9 cellular contexts compared by ENCODE assay signal in genomic region chr7:108456845-108457540, GRCh38. TPM values are rescaled to one million over a fixed set of nuclear protein-coding genes. Genes with fewer than 3 reads are reported as not detected.
DNase-seq lines count a peak whose midpoint lies in the region; ATAC-seq and TF ChIP-seq lines count a peak whose summit lies in the region.
"Had no signal": no experiment of that assay in that cellular context is flagged by ENCODE, and none has a peak within 500 bp of the region (broad histone marks: within the 10 kb centered on the region; RNA-seq: fewer than 3 reads in every experiment).

No MANE protein-coding gene starts in this region.

- H3K27me3 Mint-ChIP-seq in CD4-positive, CD25-positive, alpha-beta regulatory T cell, result peaks cover 55% of the 10 kb centered on the region
- peaks cover 41% of the 10 kb centered on the region for H3K27me3 Mint-ChIP-seq in IgD-negative memory B cell
- H3K27me3 Mint-ChIP-seq in neural progenitor cell (ENCODE audit: insufficient read depth, low read depth), result peaks cover 22% of the 10 kb centered on the region

- H3K27me3 ChIP-seq in CD4-positive, CD25-positive, alpha-beta regulatory T cell (ENCODE audit: control insufficient read depth, insufficient read depth, low read length), result peaks cover 36% of the 10 kb centered on the region
- peaks cover 55% of the 10 kb centered on the region for H3K27me3 ChIP-seq in neural progenitor cell
- peaks cover 33% of the 10 kb centered on the region for H3K27me3 ChIP-seq in effector memory CD4-positive, alpha-beta T cell (replicated peaks; ENCODE audit: control insufficient read depth, insufficient read depth, low read length, poor library complexity, severe bottlenecking)

- H3K9me3 Mint-ChIP-seq in CD4-positive, CD25-positive, alpha-beta regulatory T cell, result peaks cover 0 to 5% (median 0%) of the 10 kb centered on the region in 7 donors
- H3K9me3 Mint-ChIP-seq in IgD-negative memory B cell, result no peaks in the 10 kb centered on the region
- H3K9me3 Mint-ChIP-seq in neural progenitor cell, result no peaks in the 10 kb centered on the region

- H3K36me3 ChIP-seq in CD4-positive, CD25-positive, alpha-beta regulatory T cell (ENCODE audit: control insufficient read depth, insufficient read depth, low read length), result no peaks in the 10 kb centered on the region
- no peaks in the 10 kb centered on the region for H3K36me3 ChIP-seq in neural progenitor cell
- no peaks in the 10 kb centered on the region for H3K36me3 ChIP-seq in effector memory CD4-positive, alpha-beta T cell (ENCODE audit: control insufficient read depth, insufficient read depth, low read length)

- no peak for DNase-seq in CD4-positive, CD25-positive, alpha-beta regulatory T cell
- no peak for DNase-seq in coronary artery (ENCODE audit: low spot score)
- peak; percentile 33 for DNase-seq in neural progenitor cell (ENCODE audit: low spot score)
- DNase-seq in effector memory CD4-positive, alpha-beta T cell, result no peak
- DNase-seq in activated CD4-positive, alpha-beta T cell treated with anti-CD3 and anti-CD28 coated beads, Interleukin-2, amount 50 U/mL, for 48 hours, result no peak
- DNase-seq: effector CD4-positive, alpha-beta T cell had no signal

- H3K79me2 ChIP-seq in neural progenitor cell (ENCODE audit: low read depth), result peaks cover 23% of the 10 kb centered on the region

- peaks cover 10% of the 10 kb centered on the region for H3K4me1 ChIP-seq in CD4-positive, CD25-positive, alpha-beta regulatory T cell (ENCODE audit: control insufficient read depth, insufficient read depth, low read length, poor library complexity, severe bottlenecking)
- peaks cover 18% of the 10 kb centered on the region for H3K4me1 ChIP-seq in neural progenitor cell
- H3K4me1 ChIP-seq in effector memory CD4-positive, alpha-beta T cell (ENCODE audit: control insufficient read depth, insufficient read depth, low read length, poor library complexity, severe bottlenecking), result peaks cover 7% of the 10 kb centered on the region

- H3K9me3 ChIP-seq in CD4-positive, CD25-positive, alpha-beta regulatory T cell (ENCODE audit: control insufficient read depth in 2 of 2, low read length in 2 of 2), result no peaks in the 10 kb centered on the region
- no peaks in the 10 kb centered on the region for H3K9me3 ChIP-seq in neural progenitor cell (ENCODE audit: low read depth)
- H3K9me3 ChIP-seq in effector memory CD4-positive, alpha-beta T cell (ENCODE audit: control insufficient read depth, low read length), result no peaks in the 10 kb centered on the region

- peak overlapping the region; percentile 91 for H3K4me2 ChIP-seq in neural progenitor cell

- peak overlapping the region; percentile 6 to 75 (median 72) for H3K4me3 Mint-ChIP-seq in CD4-positive, CD25-positive, alpha-beta regulatory T cell
- H3K4me3 Mint-ChIP-seq in IgD-negative memory B cell, result peak overlapping the region; percentile 56 to 88 (median 69)
- peak overlapping the region; percentile 86 for H3K4me3 Mint-ChIP-seq in neural progenitor cell

- no peak overlapping the region for H3K4me3 ChIP-seq in CD4-positive, CD25-positive, alpha-beta regulatory T cell (ENCODE audit: low read depth, low read length)
- peak overlapping the region; percentile 77 for H3K4me3 ChIP-seq in coronary artery
- H3K4me3 ChIP-seq in neural progenitor cell, result peak overlapping the region; percentile 88
- H3K4me3 ChIP-seq in effector memory CD4-positive, alpha-beta T cell (ENCODE audit: insufficient read depth, low read depth, low read length, poor library complexity, severe bottlenecking), result no peak overlapping the region

- no peak overlapping the region for H3K27ac Mint-ChIP-seq in CD4-positive, CD25-positive, alpha-beta regulatory T cell
- peak overlapping the region in 1 of 3 donors; percentile 4 for H3K27ac Mint-ChIP-seq in IgD-negative memory B cell
- no peak overlapping the region for H3K27ac Mint-ChIP-seq in neural progenitor cell

- ATAC-seq in CD4-positive, CD25-positive, alpha-beta regulatory T cell (ENCODE audit: low read depth in 2 of 2), result no peak
- ATAC-seq in GM18519 (IDR thresholded peaks at IDR 0.05; ENCODE audit: low FRiP score, unreplicated experiment) (no peak), HG03280 (IDR thresholded peaks at IDR 0.05; ENCODE audit: unreplicated experiment) (no peak)

- H3F3A ChIP-seq in neural progenitor cell (ENCODE audit: low read depth), result peaks cover 52% of the 10 kb centered on the region

- no peak overlapping the region for H3K9ac ChIP-seq in neural progenitor cell

- no peak overlapping the region for H2AFZ ChIP-seq in neural progenitor cell (replicated peaks)

- H3K36me3 Mint-ChIP-seq in CD4-positive, CD25-positive, alpha-beta regulatory T cell, result no peaks in the 10 kb centered on the region
- H3K36me3 Mint-ChIP-seq in IgD-negative memory B cell (no peaks in the 10 kb centered on the region), neural progenitor cell (no peaks in the 10 kb centered on the region)

- H3K4me1 Mint-ChIP-seq in CD4-positive, CD25-positive, alpha-beta regulatory T cell, result peaks cover 0 to 16% (median 10%) of the 10 kb centered on the region in 4 donors
- H3K4me1 Mint-ChIP-seq in IgD-negative memory B cell (peaks cover 10 to 24% (median 17%) of the 10 kb centered on the region in 3 donors), neural progenitor cell (peaks cover 36% of the 10 kb centered on the region)

- no peak for TF ChIP-seq CTCF in coronary artery (IDR thresholded peaks at IDR 0.05)
- TF ChIP-seq CTCF in neural progenitor cell (IDR thresholded peaks at IDR 0.05), result no peak

- H3K27ac ChIP-seq in CD4-positive, CD25-positive, alpha-beta regulatory T cell (ENCODE audit: insufficient read depth, low read length, poor library complexity, severe bottlenecking), result no peak overlapping the region
- H3K27ac ChIP-seq in coronary artery, result no peak overlapping the region
- H3K27ac ChIP-seq in neural progenitor cell, result no peak overlapping the region
- no peak overlapping the region for H3K27ac ChIP-seq in effector memory CD4-positive, alpha-beta T cell (ENCODE audit: insufficient read depth, low read length, poor library complexity, severe bottlenecking)

- H4K20me1 ChIP-seq in neural progenitor cell (ENCODE audit: low read depth), result peaks cover 22% of the 10 kb centered on the region

RNA-seq across cellular contexts. Expression of gene NRCAM, which starts 0.8 kb away (rescaled TPM):
- not detected for total RNA-seq in CD4-positive, CD25-positive, alpha-beta regulatory T cell
- under 1 TPM in 1 of 4 donors, not detected in 3; 0.27 TPM for polyA plus RNA-seq in CD4-positive, CD25-positive, alpha-beta regulatory T cell
- polyA plus RNA-seq in IgD-negative memory B cell, result 0.49 TPM
- total RNA-seq in neural progenitor cell (ENCODE audit: low replicate concordance), result 37.2 and 104 TPM in 2 replicates

Comparison
In these comparisons a context has a peak if more than half of its experiments do, and no peak if none do; other contexts are left out.
1. H3K4me3 ChIP-seq: peak in coronary artery (single experiment) and neural progenitor cell (single experiment); none in CD4-positive, CD25-positive, alpha-beta regulatory T cell (single experiment) and effector memory CD4-positive, alpha-beta T cell (single experiment).
2. RNA of gene NRCAM, which starts 0.8 kb away (total RNA-seq): 37.2 to 104 TPM in neural progenitor cell; not detected in CD4-positive, CD25-positive, alpha-beta regulatory T cell (single experiment); every median in the first group is over 10 times any median in the second.
3. Peak in every context shown above with its lines, with median percentiles within 50 percentile points of each other: H3K4me3 Mint-ChIP-seq.